In the genomic region with DNA sequence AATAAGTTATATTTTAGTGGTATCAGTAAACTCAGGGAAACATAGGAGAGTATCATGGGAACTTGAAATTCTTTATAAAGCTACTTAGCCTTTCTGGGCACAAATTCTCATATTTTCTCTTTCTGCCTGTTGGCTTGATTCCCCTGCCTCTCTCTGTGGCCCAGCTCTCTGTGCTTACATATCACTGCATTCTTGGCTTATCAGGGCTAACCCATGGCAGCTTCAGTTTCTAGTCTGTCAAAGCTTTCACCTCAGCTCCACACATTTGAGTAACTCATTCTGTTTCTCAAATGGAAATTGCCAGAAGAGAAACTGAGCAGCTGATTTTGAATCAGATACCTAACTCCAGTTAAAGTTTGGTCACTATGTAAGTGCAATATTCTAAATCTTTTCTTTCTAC, we compare ENCODE assay signal across 29 cellular contexts.
"Had no signal": no experiment of that assay in that cellular context is flagged by ENCODE, and none has a peak within 500 bp of the region (broad histone marks: within the 10 kb centered on the region; RNA-seq: fewer than 3 reads in every experiment).

No MANE protein-coding gene starts in this region.

- H3K9me3 Mint-ChIP-seq: activated CD4-positive, alpha-beta T cell treated with anti-CD3 and anti-CD28 coated beads, Interleukin-2, amount 10 ng/mL, durations not matched to agents 24 days and 14 days; neural progenitor cell had no signal

- ATAC-seq: activated naive CD8-positive, alpha-beta T cell treated with anti-CD3 and anti-CD28 coated beads, Interleukin-2, amount 50 U/mL, for 24 hours; effector memory CD8-positive, alpha-beta T cell; naive thymus-derived CD8-positive, alpha-beta T cell; sciatic nerve; SK-N-SH treated with all-trans-retinoic acid at 6 μM for 48 hours; stimulated activated effector memory CD8-positive, alpha-beta T cell treated with anti-CD3 and anti-CD28 coated beads, Interleukin-12 subunit alpha, Interleukin-12 subunit beta, amount 100 ng/mL, for 72 hours; upper lobe of right lung had no signal

- H3K4me1 Mint-ChIP-seq: activated CD4-positive, alpha-beta T cell treated with anti-CD3 and anti-CD28 coated beads, Interleukin-2, amount 10 ng/mL, durations not matched to agents 24 days and 14 days; activated naive CD4-positive, alpha-beta T cell treated with anti-CD3 and anti-CD28 coated beads, Interleukin-2, amount 50 U/mL, for 24 hours; activated naive CD8-positive, alpha-beta T cell treated with anti-CD3 and anti-CD28 coated beads, Interleukin-2, amount 50 U/mL, for 24 hours; naive thymus-derived CD8-positive, alpha-beta T cell; neural progenitor cell; stimulated activated effector memory CD8-positive, alpha-beta T cell treated with anti-CD3 and anti-CD28 coated beads, Interleukin-12 subunit alpha, Interleukin-12 subunit beta, amount 100 ng/mL, for 72 hours had no signal

- H3K27me3 ChIP-seq: neural progenitor cell, tibial artery, upper lobe of right lung had no signal

- H3K36me3 ChIP-seq: neural progenitor cell, tibial artery, upper lobe of right lung had no signal

- H2AFZ ChIP-seq: neural progenitor cell had no signal

- H3K9ac ChIP-seq: neural progenitor cell had no signal

- H3K4me2 ChIP-seq: neural progenitor cell had no signal

- H3K27ac Mint-ChIP-seq: activated CD4-positive, alpha-beta memory T cell treated with anti-CD3 and anti-CD28 coated beads for 36 hours; activated CD4-positive, alpha-beta T cell treated with anti-CD3 and anti-CD28 coated beads, Interleukin-2, amount 10 ng/mL, durations not matched to agents 24 days and 14 days; activated naive CD4-positive, alpha-beta T cell treated with anti-CD3 and anti-CD28 coated beads, Interleukin-2, amount 50 U/mL, for 24 hours; activated naive CD8-positive, alpha-beta T cell treated with anti-CD3 and anti-CD28 coated beads, Interleukin-2, amount 50 U/mL, for 24 hours; activated T-helper 1 cell treated with anti-CD3 and anti-CD28 coated beads, Interleukin-12 subunit alpha, Interleukin-12 subunit beta, Interleukin-2, Interleukin-4 antibody, amounts not matched to agents 30 ng/mL and 10 ng/mL and 1 ng/mL, durations not matched to agents 14 hours and 24 hours and 36 hours; effector memory CD8-positive, alpha-beta T cell; naive thymus-derived CD8-positive, alpha-beta T cell; neural progenitor cell; stimulated activated effector memory CD8-positive, alpha-beta T cell treated with anti-CD3 and anti-CD28 coated beads, Interleukin-12 subunit alpha, Interleukin-12 subunit beta, amount 100 ng/mL, for 72 hours; stimulated activated naive CD8-positive, alpha-beta T cell treated with anti-CD3 and anti-CD28 coated beads, Interleukin-15, Interleukin-2, amounts not matched to agents 100 ng/mL and 50 ng/mL, for 24 hours had no signal

- H3K4me3 ChIP-seq: neural progenitor cell, skin epidermis, tibial artery, upper lobe of right lung had no signal

- H3K27me3 Mint-ChIP-seq: activated CD4-positive, alpha-beta memory T cell treated with anti-CD3 and anti-CD28 coated beads for 36 hours; activated CD4-positive, alpha-beta T cell treated with anti-CD3 and anti-CD28 coated beads, Interleukin-2, amount 10 ng/mL, durations not matched to agents 24 days and 14 days; activated naive CD4-positive, alpha-beta T cell treated with anti-CD3 and anti-CD28 coated beads, Interleukin-2, amount 50 U/mL, for 24 hours; activated naive CD8-positive, alpha-beta T cell treated with anti-CD3 and anti-CD28 coated beads, Interleukin-2, amount 50 U/mL, for 24 hours; effector memory CD8-positive, alpha-beta T cell; naive thymus-derived CD8-positive, alpha-beta T cell; stimulated activated naive CD8-positive, alpha-beta T cell treated with anti-CD3 and anti-CD28 coated beads, Interleukin-15, Interleukin-2, amounts not matched to agents 100 ng/mL and 50 ng/mL, for 24 hours had no signal

- H3K9me3 ChIP-seq: tibial artery, upper lobe of right lung had no signal

- H3K36me3 Mint-ChIP-seq: activated CD4-positive, alpha-beta memory T cell treated with anti-CD3 and anti-CD28 coated beads for 36 hours; activated naive CD4-positive, alpha-beta T cell treated with anti-CD3 and anti-CD28 coated beads, Interleukin-2, amount 50 U/mL, for 24 hours; neural progenitor cell; stimulated activated effector memory CD8-positive, alpha-beta T cell treated with anti-CD3 and anti-CD28 coated beads, Interleukin-12 subunit alpha, Interleukin-12 subunit beta, amount 100 ng/mL, for 72 hours had no signal

- DNase-seq: activated CD4-positive, alpha-beta memory T cell treated with anti-CD3 and anti-CD28 coated beads for 36 hours; activated CD4-positive, alpha-beta T cell treated with anti-CD3 and anti-CD28 coated beads, Interleukin-2, amount 10 ng/mL, durations not matched to agents 24 days and 14 days; activated CD4-positive, CD25-positive, alpha-beta regulatory T cell treated with anti-CD3 and anti-CD28 coated beads, Interleukin-2, amount 50 U/mL, for 72 hours; activated CD8-positive, alpha-beta memory T cell treated with anti-CD3 and anti-CD28 coated beads, Interleukin-2, amount 50 U/mL, for 4 hours; activated naive CD8-positive, alpha-beta T cell treated with anti-CD3 and anti-CD28 coated beads, Interleukin-2, amount 50 U/mL, for 24 hours; activated T-cell treated with anti-CD3 and anti-CD28 coated beads, Interleukin-2, amount 50 U/mL, for 1 hour; amygdala; cortex of kidney; effector memory CD8-positive, alpha-beta T cell; erythroblast; foreskin fibroblast; head of caudate nucleus; hypothalamus; mammary epithelial cell; naive thymus-derived CD8-positive, alpha-beta T cell; stimulated activated CD4-positive, alpha-beta T cell treated with anti-CD3 and anti-CD28 coated beads, Interleukin-4, amount 100 ng/mL, for 24 hours; substantia nigra; T-helper 2 cell; tibial artery; upper lobe of right lung had no signal

- H3K4me1 ChIP-seq: neural progenitor cell, upper lobe of right lung had no signal

- H3K4me3 Mint-ChIP-seq: activated CD4-positive, alpha-beta memory T cell treated with anti-CD3 and anti-CD28 coated beads for 36 hours; activated CD4-positive, alpha-beta T cell treated with anti-CD3 and anti-CD28 coated beads, Interleukin-2, amount 10 ng/mL, durations not matched to agents 24 days and 14 days; activated naive CD4-positive, alpha-beta T cell treated with anti-CD3 and anti-CD28 coated beads, Interleukin-2, amount 50 U/mL, for 24 hours; activated naive CD8-positive, alpha-beta T cell treated with anti-CD3 and anti-CD28 coated beads, Interleukin-2, amount 50 U/mL, for 24 hours; activated T-helper 1 cell treated with anti-CD3 and anti-CD28 coated beads, Interleukin-12 subunit alpha, Interleukin-12 subunit beta, Interleukin-2, Interleukin-4 antibody, amounts not matched to agents 30 ng/mL and 10 ng/mL and 1 ng/mL, durations not matched to agents 14 hours and 24 hours and 36 hours; effector memory CD8-positive, alpha-beta T cell; mesothelial cell of epicardium; naive thymus-derived CD8-positive, alpha-beta T cell; neural progenitor cell; stimulated activated effector memory CD8-positive, alpha-beta T cell treated with anti-CD3 and anti-CD28 coated beads, Interleukin-12 subunit alpha, Interleukin-12 subunit beta, amount 100 ng/mL, for 72 hours; stimulated activated naive CD8-positive, alpha-beta T cell treated with anti-CD3 and anti-CD28 coated beads, Interleukin-15, Interleukin-2, amounts not matched to agents 100 ng/mL and 50 ng/mL, for 24 hours had no signal

- H3K27ac ChIP-seq: neural progenitor cell, skin epidermis, tibial artery, upper lobe of right lung had no signal
